22 cellular contexts compared by ENCODE assay signal in the genomic region with DNA sequence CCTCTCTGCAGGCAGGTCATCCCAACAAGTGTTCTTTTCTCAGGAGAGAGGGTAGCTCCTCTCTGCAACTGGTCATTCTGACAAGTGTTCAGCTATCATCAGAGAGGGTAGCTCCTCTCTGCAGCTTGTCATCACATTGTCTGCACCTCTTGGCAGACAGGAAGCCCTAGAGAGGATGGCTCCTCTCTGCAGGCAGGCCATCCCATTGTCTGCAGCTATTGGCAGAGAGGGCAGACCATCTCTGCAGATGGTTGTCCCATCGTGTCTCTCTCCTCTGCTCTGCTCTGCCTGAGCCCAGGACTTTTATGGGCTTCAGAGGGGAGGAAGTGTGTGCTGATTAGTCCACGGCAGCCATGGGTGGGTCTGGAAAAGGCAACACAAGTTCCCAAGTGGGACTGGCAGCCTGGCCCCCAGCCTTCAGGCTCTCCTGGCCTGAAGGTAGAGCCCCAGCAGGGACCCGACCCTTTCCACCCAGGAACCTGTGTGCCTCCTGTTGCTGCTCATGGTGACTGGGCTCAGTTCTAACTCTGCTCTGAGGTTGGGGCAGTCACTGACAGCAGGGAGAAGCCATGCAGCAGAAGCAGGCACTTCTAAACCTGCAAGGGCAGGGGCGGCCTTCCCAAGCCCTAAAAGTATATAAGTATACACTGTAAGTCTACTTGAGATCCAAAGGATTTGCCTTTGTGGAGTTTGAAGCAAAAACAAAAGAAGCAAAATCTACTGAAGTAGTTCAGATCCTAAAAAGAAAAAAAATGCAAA.
DNase-seq lines count a peak whose midpoint lies in the region; ATAC-seq, FAIRE-seq and TF ChIP-seq lines count a peak whose summit lies in the region.
"Had no signal": no experiment of that assay in that cellular context is flagged by ENCODE, and none has a peak within 500 bp of the region (broad histone marks: within the 10 kb centered on the region; RNA-seq: fewer than 3 reads in every experiment).

No MANE protein-coding gene starts in this region.

- FAIRE-seq in H1 (lab: Jason Lieb, UNC), result no peak
- FAIRE-seq: G401.6, H54 had no signal

- TF ChIP-seq EP300 in H1 (IDR thresholded peaks at IDR 0.05; ENCODE audit: borderline replicate concordance in 1 of 2, low read depth in 2 of 2, low read length in 2 of 2), result no peak

- H3K27ac Mint-ChIP-seq in stimulated activated effector memory CD8-positive, alpha-beta T cell treated with anti-CD3 and anti-CD28 coated beads, Interleukin-12 subunit alpha, Interleukin-12 subunit beta, amount 100 ng/mL, for 72 hours, result no peak overlapping the region
- H3K27ac Mint-ChIP-seq: CD8-positive, alpha-beta T cell; T-cell had no signal

- no peak overlapping the region for H3K9ac ChIP-seq in H1 (replicated peaks in 1 of 4; ENCODE audit: extremely low read depth in 1 of 4, low read depth in 3 of 4, low read length in 3 of 4)

- no peak overlapping the region for H3K18ac ChIP-seq in H1 (ENCODE audit: extremely low read depth, low read length)

- H3K4me1 Mint-ChIP-seq in stimulated activated effector memory CD8-positive, alpha-beta T cell treated with anti-CD3 and anti-CD28 coated beads, Interleukin-12 subunit alpha, Interleukin-12 subunit beta, amount 100 ng/mL, for 72 hours, result no peaks in the 10 kb centered on the region
- H3K4me1 Mint-ChIP-seq: T-cell had no signal

- no peaks in the 10 kb centered on the region for H3K23me2 ChIP-seq in H1 (ENCODE audit: low read depth, low read length)

- no peak overlapping the region for H2BK120ac ChIP-seq in H1 (replicated peaks; ENCODE audit: low read depth, low read length)

- no peak overlapping the region for H2BK5ac ChIP-seq in H1 (ENCODE audit: low read depth, low read length)

- H2BK20ac ChIP-seq in H1 (ENCODE audit: low read length), result no peak overlapping the region

- H3K56ac ChIP-seq in H1 (replicated peaks; ENCODE audit: insufficient read length, low read depth, low read length), result no peak overlapping the region

- H3K4ac ChIP-seq in H1 (replicated peaks; ENCODE audit: insufficient read length, low read depth, low read length), result no peak overlapping the region

- H3K4me3 ChIP-seq in heart right ventricle, result no peak overlapping the region
- H3K4me3 ChIP-seq in left ventricle myocardium inferior, result no peak overlapping the region
- no peak overlapping the region for H3K4me3 ChIP-seq in H1 (ENCODE audit: extremely low read depth in 1 of 4, insufficient read depth in 2 of 4, low read depth in 3 of 4, low read length in 4 of 4)
- H3K4me3 ChIP-seq: Peyer's patch, SJSA1 had no signal

- peak in 5 of 8 donors; percentile 11 to 78 (median 35) for ATAC-seq in heart right ventricle
- peak; percentile 26 for ATAC-seq in stimulated activated effector memory CD8-positive, alpha-beta T cell treated with anti-CD3 and anti-CD28 coated beads, Interleukin-12 subunit alpha, Interleukin-12 subunit beta, amount 100 ng/mL, for 72 hours
- ATAC-seq: CD8-positive, alpha-beta T cell had no signal

- no peaks in the 10 kb centered on the region for H3K36me3 Mint-ChIP-seq in stimulated activated effector memory CD8-positive, alpha-beta T cell treated with anti-CD3 and anti-CD28 coated beads, Interleukin-12 subunit alpha, Interleukin-12 subunit beta, amount 100 ng/mL, for 72 hours
- H3K36me3 Mint-ChIP-seq: CD8-positive, alpha-beta T cell; T-cell had no signal

- POLR2A ChIA-PET in H1 (lab: Charles Lee; ENCODE audit: partially characterized antibody), result no interaction called here

- H2BK15ac ChIP-seq in H1 (ENCODE audit: low read length), result no peak overlapping the region

- TF ChIP-seq RAD21 in H1 (IDR thresholded peaks at IDR 0.05 in 1 of 2, conservative IDR thresholded peaks at IDR 0.05 in 1 of 2; ENCODE audit: low read depth in 2 of 2, low read length in 2 of 2), result no peak

- H2AFZ ChIP-seq in H1 (ENCODE audit: low read length), result no peak overlapping the region

- intact Hi-C loops in heart right ventricle (cut with DNase I) (no loop called here), left ventricle myocardium inferior (cut with micrococcal nuclease) (no loop called here)

- H3K36me3 ChIP-seq in heart right ventricle (no peaks in the 10 kb centered on the region), left ventricle myocardium inferior (no peaks in the 10 kb centered on the region), H1 (ENCODE audit: control insufficient read depth in 2 of 4, insufficient read depth in 4 of 4, low read length in 3 of 4) (no peaks in the 10 kb centered on the region)
- H3K36me3 ChIP-seq: Peyer's patch, SJSA1 had no signal

- H3K79me2 ChIP-seq in H1 (ENCODE audit: control insufficient read depth in 1 of 2, insufficient read depth in 2 of 2, low read length in 2 of 2), result no peaks in the 10 kb centered on the region

- H4K20me1 ChIP-seq in H1 (replicated peaks in 1 of 2; ENCODE audit: control insufficient read depth in 1 of 2, insufficient read depth in 2 of 2, low read length in 2 of 2), result no peaks in the 10 kb centered on the region

- no peak overlapping the region for H3K4me3 Mint-ChIP-seq in stimulated activated effector memory CD8-positive, alpha-beta T cell treated with anti-CD3 and anti-CD28 coated beads, Interleukin-12 subunit alpha, Interleukin-12 subunit beta, amount 100 ng/mL, for 72 hours
- H3K4me3 Mint-ChIP-seq: CD8-positive, alpha-beta T cell; T-cell had no signal

- no peak overlapping the region for H3K4me2 ChIP-seq in H1 (ENCODE audit: insufficient read depth in 1 of 2, low read depth in 2 of 2, low read length in 2 of 2)

- peaks cover 6% of the 10 kb centered on the region for H3K9me3 Mint-ChIP-seq in stimulated activated effector memory CD8-positive, alpha-beta T cell treated with anti-CD3 and anti-CD28 coated beads, Interleukin-12 subunit alpha, Interleukin-12 subunit beta, amount 100 ng/mL, for 72 hours

- H4K5ac ChIP-seq in H1 (ENCODE audit: insufficient read length, low read depth, low read length), result no peak overlapping the region

- H3K79me1 ChIP-seq in H1 (ENCODE audit: low read depth, low read length), result no peaks in the 10 kb centered on the region

- H4K8ac ChIP-seq in H1 (ENCODE audit: extremely low read depth, insufficient read depth, low read length), result no peak overlapping the region

- WGBS in heart right ventricle, 2 donors, result 67 to 74% methylated on average over 4 of the region's 4 CpGs
- 93% methylated on average over 4 of the region's 4 CpGs; no CpG with 5 or more reads in 1 of the 2 experiments for WGBS in H1 (ENCODE audit: extremely low coverage in 1 of 2, insufficient coverage in 1 of 2, insufficient read length in 1 of 2, insufficient replicate concordance in 2 of 2, low coverage in 1 of 2, low lambda C conversion rate in 2 of 2, missing lambda C conversion rate in 1 of 2), 2 experiments

- H3K4me1 ChIP-seq in heart right ventricle, result no peaks in the 10 kb centered on the region
- H3K4me1 ChIP-seq in left ventricle myocardium inferior, result no peaks in the 10 kb centered on the region
- peaks cover 0 to 3% (median under 1%) of the 10 kb centered on the region in 4 experiments; a peak in 4 of 7 replicates for H3K4me1 ChIP-seq in H1 (replicated peaks in 1 of 4; ENCODE audit: control insufficient read depth in 3 of 4, insufficient read depth in 4 of 4, low read length in 3 of 4)
- H3K4me1 ChIP-seq: Caco-2, Peyer's patch, SJSA1 had no signal

- H3K27me3 ChIP-seq in heart right ventricle (no peaks in the 10 kb centered on the region), left ventricle myocardium inferior (ENCODE audit: low read depth) (no peaks in the 10 kb centered on the region), H1 (replicated peaks in 1 of 4; ENCODE audit: control insufficient read depth in 3 of 4, extremely low read depth in 1 of 4, insufficient read depth in 3 of 4, low read length in 3 of 4) (no peaks in the 10 kb centered on the region)
- H3K27me3 ChIP-seq: Peyer's patch, SJSA1 had no signal

- DNase-seq in heart right ventricle, result no peak
- no peak for DNase-seq in left ventricle myocardium inferior
- no peak for DNase-seq in H1 (ENCODE audit: low read depth in 1 of 2, low spot score in 2 of 2)
- DNase-seq in stimulated activated effector memory CD8-positive, alpha-beta T cell treated with anti-CD3 and anti-CD28 coated beads, Interleukin-12 subunit alpha, Interleukin-12 subunit beta, amount 100 ng/mL, for 72 hours (ENCODE audit: low spot score in 2 of 2), result no peak
- DNase-seq in NOMO-1 treated with dmso at 0.1 percent for 144 hours (lab: John Stamatoyannopoulos, UW; ENCODE audit: unreplicated experiment), result no peak
- DNase-seq in OCI-M2 (lab: John Stamatoyannopoulos, UW; ENCODE audit: unreplicated experiment), result no peak
- DNase-seq in SW 1271 (lab: John Stamatoyannopoulos, UW), result no peak
- DNase-seq: C1 segment of cervical spinal cord; Caco-2; CD8-positive, alpha-beta T cell; NCI-H1092; NCI-H1417 treated with DMSO at 0.1 percent for 48 hours; NCI-H187 treated with DMSO at 0.1 percent for 48 hours; NCI-H2107; NCI-H524; NCI-H82; Peyer's patch; T-cell had no signal

- H4K91ac ChIP-seq in H1 (replicated peaks; ENCODE audit: insufficient read length, low read length), result no peak overlapping the region

- no peak for TF ChIP-seq POLR2A in H1 (IDR thresholded peaks at IDR 0.05; ENCODE audit: control extremely low read depth in 1 of 2, low read depth in 2 of 2, low read length in 2 of 2)

- CTCF ChIA-PET in H1 (lab: Charles Lee; ENCODE audit: partially characterized antibody), result interaction anchor here (1.1 to 1.3 kb wide), 4 partner anchors 9 to 254 kb away, joined by 3 to 7 read pairs (median 3); no protein-coding TSS in a partner anchor

- H2AK5ac ChIP-seq in H1 (ENCODE audit: low read depth, low read length), result no peak overlapping the region

- 0 out of 2 replicates have a peak overlapping the region, but pooled peaks have one; percentile 0 for H2BK12ac ChIP-seq in H1 (ENCODE audit: low read depth, low read length)

- no peak for TF ChIP-seq CTCF in heart right ventricle (IDR thresholded peaks at IDR 0.05)
- TF ChIP-seq CTCF in left ventricle myocardium inferior (IDR thresholded peaks at IDR 0.05; ENCODE audit: borderline replicate concordance), result no peak
- no peak for TF ChIP-seq CTCF in H1 (IDR thresholded peaks at IDR 0.05; ENCODE audit: control extremely low read depth in 1 of 3, insufficient read depth in 1 of 3, low read depth in 1 of 3, low read length in 3 of 3)

- H3K27ac ChIP-seq in heart right ventricle, result no peak overlapping the region
- H3K27ac ChIP-seq in left ventricle myocardium inferior (replicated peaks), result no peak overlapping the region
- H3K27ac ChIP-seq in H1 (ENCODE audit: low read depth, low read length), result no peak overlapping the region
- H3K27ac ChIP-seq: HL-60, Peyer's patch, SJSA1 had no signal

- no peak overlapping the region for H3K23ac ChIP-seq in H1 (ENCODE audit: insufficient read length)

- H3K9me3 ChIP-seq in heart right ventricle (no peaks in the 10 kb centered on the region), left ventricle myocardium inferior (replicated peaks) (no peaks in the 10 kb centered on the region), H1 (ENCODE audit: insufficient read depth in 2 of 2, low read depth in 1 of 2, low read length in 1 of 2) (no peaks in the 10 kb centered on the region)
- H3K9me3 ChIP-seq: Caco-2, Peyer's patch, SJSA1 had no signal

- H3K14ac ChIP-seq in H1 (ENCODE audit: insufficient read length), result no peak overlapping the region

TF ChIP-seq in H1, 55 proteins besides CTCF, POLR2A, EP300 and RAD21 (continues in another document):
- TF ChIP-seq JUND (IDR thresholded peaks at IDR 0.05; ENCODE audit: low read length) (no peak), TEAD4 (IDR thresholded peaks at IDR 0.05; ENCODE audit: low read depth, low read length) (no peak), CREB1 (IDR thresholded peaks at IDR 0.05) (no peak)
